In the genomic region with DNA sequence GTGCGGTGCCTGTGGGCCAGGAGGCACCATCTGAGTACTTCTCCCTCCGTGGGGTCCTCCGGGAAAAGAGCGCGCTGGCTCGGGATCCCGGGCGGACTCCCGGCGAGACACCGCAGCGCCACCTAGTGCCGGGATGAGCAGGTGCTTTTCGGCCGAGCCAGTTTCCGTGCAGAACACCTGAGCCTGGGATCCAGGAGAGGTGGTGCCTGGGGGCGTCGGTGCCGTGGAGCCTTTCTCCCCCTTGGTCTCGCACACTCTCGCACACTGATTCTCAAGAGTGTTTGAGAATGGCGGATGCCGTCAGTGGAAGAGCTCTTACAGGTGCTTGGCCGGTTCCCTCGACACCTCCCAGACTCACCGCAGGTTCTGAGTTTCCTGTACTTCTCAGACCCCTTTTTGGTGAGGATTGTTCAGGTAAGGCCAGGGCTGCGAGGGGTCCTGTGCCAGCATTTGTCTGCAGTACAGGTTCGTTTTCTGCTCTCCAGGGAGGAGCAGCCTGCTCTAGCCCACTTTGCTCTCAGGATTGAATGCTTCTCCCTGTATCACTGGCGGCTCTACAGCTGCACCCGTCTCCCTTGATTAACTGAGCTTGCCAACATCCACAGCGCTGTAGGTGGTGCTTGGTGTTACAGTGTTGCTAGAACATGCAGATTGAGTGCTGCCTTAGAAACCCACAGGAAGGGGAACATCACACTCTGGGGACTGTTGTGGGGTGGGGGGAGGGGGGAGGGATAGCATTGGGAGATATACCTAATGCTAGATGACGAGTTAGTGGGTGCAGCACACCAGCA, we compare ENCODE assay signal across 7 cellular contexts. TPM values are rescaled to one million over a fixed set of nuclear protein-coding genes. Genes with fewer than 3 reads are reported as not detected.
A peak's percentile ranks its signal among the peaks of the same experiment; 100 is the strongest.
DNase-seq lines count a peak whose midpoint lies in the region; ATAC-seq and TF ChIP-seq lines count a peak whose summit lies in the region.

No MANE protein-coding gene starts in this region.

- H3K9me3 ChIP-seq in gastroesophageal sphincter = no peaks in the 10 kb centered on the region
- H3K9me3 ChIP-seq in osteoblast (ENCODE audit: low read depth, low read length) = no peaks in the 10 kb centered on the region

- TF ChIP-seq EP300 in gastroesophageal sphincter (IDR thresholded peaks at IDR 0.05) = no peak

- H2AFZ ChIP-seq in osteoblast (ENCODE audit: low read length) = peak overlapping the region; percentile 35

- TF ChIP-seq CTCF in GM10266 (IDR thresholded peaks at IDR 0.05; ENCODE audit: control insufficient read depth, insufficient read depth, low read depth, missing control alignments) (peak; percentile 82), gastroesophageal sphincter (IDR thresholded peaks at IDR 0.05) (peak; percentile 65 to 90 (median 80)), osteoblast (IDR thresholded peaks at IDR 0.05; ENCODE audit: extremely low read depth, low read depth, low read length) (peak; percentile 86)

- peaks cover 0 to 15% (median 0%) of the 10 kb centered on the region in 3 donors for H3K4me1 ChIP-seq in gastroesophageal sphincter
- H3K4me1 ChIP-seq in osteoblast (ENCODE audit: insufficient read depth, low read length) = no peaks in the 10 kb centered on the region

- peaks cover 4% of the 10 kb centered on the region for H3K79me2 ChIP-seq in osteoblast (ENCODE audit: insufficient read depth, low read length)

- H3K36me3 ChIP-seq in gastroesophageal sphincter (peaks cover 0 to 35% of the 10 kb centered on the region in 2 donors), osteoblast (ENCODE audit: insufficient read depth, low read length) (peaks cover 3% of the 10 kb centered on the region)

- peak overlapping the region; percentile 74 for H3K4me2 ChIP-seq in osteoblast (ENCODE audit: insufficient read depth, low read length)

- H3K27me3 ChIP-seq in gastroesophageal sphincter (no peaks in the 10 kb centered on the region), osteoblast (ENCODE audit: insufficient read depth, low read length) (no peaks in the 10 kb centered on the region)

- no peak for TF ChIP-seq POLR2A in gastroesophageal sphincter (IDR thresholded peaks at IDR 0.05)

- DNase-seq in GM10266 (ENCODE audit: extremely low spot score) (peak; percentile 73), NCI-H2171 (lab: John Stamatoyannopoulos, UW) (peak; percentile 36), osteoblast (ENCODE audit: insufficient read length, low spot score, missing footprints) (peak; percentile 99), NCI-H2107 (lab: John Stamatoyannopoulos, UW) (no peak)
- DNase-seq in activated T-cell treated with anti-CD3 and anti-CD28 coated beads, Interleukin-2, amount 50 U/mL, for 48 hours = peak; percentile 58 to 68

- H3K27ac ChIP-seq in gastroesophageal sphincter (no peak overlapping the region), osteoblast (ENCODE audit: low read depth, low read length) (no peak overlapping the region)

- 32 to 59% methylated on average over 12 to 24 of the region's 32 CpGs for WGBS in gastroesophageal sphincter (ENCODE audit: low coverage in 1 of 2), 2 donors

- H4K20me1 ChIP-seq in osteoblast (ENCODE audit: insufficient read depth, low read length) = no peaks in the 10 kb centered on the region

- ATAC-seq in gastroesophageal sphincter (peak; percentile 66), HG02763 (IDR thresholded peaks at IDR 0.05; ENCODE audit: unreplicated experiment) (no peak)

- H3K4me3 ChIP-seq in gastroesophageal sphincter (peak overlapping the region in 1 of 2 donors; percentile 22), osteoblast (ENCODE audit: insufficient read depth, low read length) (peak overlapping the region; percentile 51)

RNA-seq across cellular contexts. Expression of gene TBCD, which starts 23.4 kb away (rescaled TPM):
- total RNA-seq in gastroesophageal sphincter (10 to 100 TPM; 32.0 to 57.8 (median 47.0) TPM), osteoblast (28.0 and 29.0 TPM in 2 replicates)

RNA-seq across cellular contexts. Expression of gene FN3K, which starts 39.8 kb away (rescaled TPM):
- total RNA-seq in gastroesophageal sphincter (10 to 100 TPM in 1 of 4 donors, 1 to 10 TPM in 3; 6.9 to 22.0 (median 8.6) TPM), osteoblast (2.9 and 4.4 TPM in 2 replicates)

RNA-seq across cellular contexts. Expression of gene FN3KRP, which starts 58.7 kb away (rescaled TPM):
- 10 to 100 TPM; 12.8 to 22.9 (median 18.2) TPM for total RNA-seq in gastroesophageal sphincter
- total RNA-seq in osteoblast = 10.1 and 13.8 TPM in 2 replicates
